In genomic region chr5:62732677-62733121, GRCh38 we compare ENCODE assay signal across 11 cellular contexts.
DNase-seq lines count a peak whose midpoint lies in the region.
"Had no signal": no experiment of that assay in that cellular context is flagged by ENCODE, and none has a peak within 500 bp of the region (broad histone marks: within the 10 kb centered on the region; RNA-seq: fewer than 3 reads in every experiment).

No MANE protein-coding gene starts in this region.

- CTCF ChIA-PET in activated CD4-positive, alpha-beta memory T cell treated with anti-CD3 and anti-CD28 coated beads for 36 hours (lab: Charles Lee), result no interaction called here

- POLR2A ChIA-PET in activated CD4-positive, alpha-beta memory T cell treated with anti-CD3 and anti-CD28 coated beads for 36 hours (lab: Charles Lee), result no interaction called here

- intact Hi-C loops in dendritic cell treated with granulocyte-macrophage colony-stimulating factor and Interleukin-4, amounts not matched to agents 40 ng/mL and 50 ng/mL, for 4 days (cut with micrococcal nuclease), result no loop called here
- intact Hi-C loops in activated CD4-positive, alpha-beta memory T cell treated with anti-CD3 and anti-CD28 coated beads for 36 hours (cut with micrococcal nuclease), result no loop called here

- H3K27ac Mint-ChIP-seq in dendritic cell treated with granulocyte-macrophage colony-stimulating factor and Interleukin-4, amounts not matched to agents 40 ng/mL and 50 ng/mL, for 4 days, result peak overlapping the region; percentile 86
- no peak overlapping the region for H3K27ac Mint-ChIP-seq in activated CD4-positive, alpha-beta memory T cell treated with anti-CD3 and anti-CD28 coated beads for 36 hours
- H3K27ac Mint-ChIP-seq: activated CD8-positive, alpha-beta memory T cell treated with anti-CD3 and anti-CD28 coated beads, Interleukin-2, amount 10 ng/mL, durations not matched to agents 7 days and 5 days had no signal

- H3K9me3 Mint-ChIP-seq in dendritic cell treated with granulocyte-macrophage colony-stimulating factor and Interleukin-4, amounts not matched to agents 40 ng/mL and 50 ng/mL, for 4 days, result peaks cover 9% of the 10 kb centered on the region
- peaks cover 10% of the 10 kb centered on the region for H3K9me3 Mint-ChIP-seq in activated CD4-positive, alpha-beta memory T cell treated with anti-CD3 and anti-CD28 coated beads for 36 hours

- DNase-seq in NCI-H1105 treated with DMSO at 0.1 percent for 48 hours (lab: John Stamatoyannopoulos, UW) (peak; percentile 17), NCI-H1105 (lab: John Stamatoyannopoulos, UW) (no peak), NCI-H510A treated with DMSO at 0.1 percent for 48 hours (lab: John Stamatoyannopoulos, UW) (peak; percentile 21), myocyte (ENCODE audit: low read depth) (peak; percentile 20), NCI-H146 treated with DMSO at 0.1 percent for 48 hours (lab: John Stamatoyannopoulos, UW; ENCODE audit: unreplicated experiment) (no peak), cortex of kidney (lab: John Stamatoyannopoulos, UW) (no peak)
- DNase-seq in activated CD4-positive, alpha-beta memory T cell treated with anti-CD3 and anti-CD28 coated beads for 36 hours, result no peak
- DNase-seq: activated CD8-positive, alpha-beta memory T cell treated with anti-CD3 and anti-CD28 coated beads, Interleukin-2, amount 10 ng/mL, durations not matched to agents 7 days and 5 days; dermis blood vessel endothelial cell; MM.1S had no signal

- H3K27me3 Mint-ChIP-seq in dendritic cell treated with granulocyte-macrophage colony-stimulating factor and Interleukin-4, amounts not matched to agents 40 ng/mL and 50 ng/mL, for 4 days, result no peaks in the 10 kb centered on the region
- peaks cover 8% of the 10 kb centered on the region for H3K27me3 Mint-ChIP-seq in activated CD4-positive, alpha-beta memory T cell treated with anti-CD3 and anti-CD28 coated beads for 36 hours

- peaks cover 47% of the 10 kb centered on the region for H3K4me1 Mint-ChIP-seq in dendritic cell treated with granulocyte-macrophage colony-stimulating factor and Interleukin-4, amounts not matched to agents 40 ng/mL and 50 ng/mL, for 4 days (ENCODE audit: low read depth)
- H3K4me1 Mint-ChIP-seq in activated CD4-positive, alpha-beta memory T cell treated with anti-CD3 and anti-CD28 coated beads for 36 hours (ENCODE audit: low read depth), result no peaks in the 10 kb centered on the region

- peaks cover 5% of the 10 kb centered on the region for H3K36me3 Mint-ChIP-seq in dendritic cell treated with granulocyte-macrophage colony-stimulating factor and Interleukin-4, amounts not matched to agents 40 ng/mL and 50 ng/mL, for 4 days (ENCODE audit: low read depth)
- no peaks in the 10 kb centered on the region for H3K36me3 Mint-ChIP-seq in activated CD4-positive, alpha-beta memory T cell treated with anti-CD3 and anti-CD28 coated beads for 36 hours
- H3K36me3 Mint-ChIP-seq: activated CD8-positive, alpha-beta memory T cell treated with anti-CD3 and anti-CD28 coated beads, Interleukin-2, amount 10 ng/mL, durations not matched to agents 7 days and 5 days had no signal

- H3K4me3 Mint-ChIP-seq in dendritic cell treated with granulocyte-macrophage colony-stimulating factor and Interleukin-4, amounts not matched to agents 40 ng/mL and 50 ng/mL, for 4 days, result no peak overlapping the region
- H3K4me3 Mint-ChIP-seq in activated CD4-positive, alpha-beta memory T cell treated with anti-CD3 and anti-CD28 coated beads for 36 hours, result no peak overlapping the region
- H3K4me3 Mint-ChIP-seq: activated CD8-positive, alpha-beta memory T cell treated with anti-CD3 and anti-CD28 coated beads, Interleukin-2, amount 10 ng/mL, durations not matched to agents 7 days and 5 days had no signal

Comparison
In these comparisons a context has a peak if more than half of its experiments do, and no peak if none do; other contexts are left out.
1. DNase-seq: peak in NCI-H1105 treated with DMSO at 0.1 percent for 48 hours (single experiment), NCI-H510A treated with DMSO at 0.1 percent for 48 hours (single experiment) and myocyte (single experiment); none in NCI-H1105 (single experiment), NCI-H146 treated with DMSO at 0.1 percent for 48 hours (single experiment), cortex of kidney (single experiment) and activated CD4-positive, alpha-beta memory T cell treated with anti-CD3 and anti-CD28 coated beads for 36 hours (single experiment).